7 cellular contexts compared by ENCODE assay signal in the genomic region with DNA sequence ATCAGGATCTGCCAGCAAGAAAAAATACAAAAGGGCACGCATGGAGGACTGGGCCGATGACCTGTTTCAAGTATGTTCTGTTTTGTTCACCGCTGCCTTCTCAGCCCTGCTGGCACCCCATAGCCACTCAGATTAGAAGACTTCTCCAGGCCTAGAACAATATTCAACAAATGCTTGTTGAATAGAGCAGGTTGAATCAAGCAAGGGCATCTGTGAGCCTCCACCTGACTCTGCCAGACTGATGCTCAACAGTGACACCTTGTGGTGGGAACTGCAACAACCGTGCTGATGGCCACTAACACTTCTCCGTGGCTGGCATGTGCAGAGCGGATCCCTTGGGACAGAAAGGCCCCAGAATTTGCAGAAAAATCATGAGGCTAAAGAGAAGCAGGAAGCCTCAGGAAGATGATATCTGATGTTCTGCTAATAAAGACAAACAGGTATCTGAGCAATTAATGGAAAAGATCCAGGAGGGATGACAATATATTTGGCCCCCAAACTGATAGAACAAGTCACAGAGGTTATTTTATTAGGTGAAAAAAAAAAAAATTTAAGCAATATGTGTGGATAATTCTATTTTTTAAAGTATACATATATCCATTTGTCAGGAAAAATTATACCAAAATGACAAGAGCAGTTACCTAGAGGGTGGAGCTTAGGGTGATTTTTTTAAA.
DNase-seq lines count a peak whose midpoint lies in the region; ATAC-seq, FAIRE-seq and TF ChIP-seq lines count a peak whose summit lies in the region.

No MANE protein-coding gene starts in this region.

- no peak overlapping the region for H3K4me2 ChIP-seq in GM12878 (ENCODE audit: control insufficient read depth, insufficient read depth)

- RAD21 ChIA-PET in GM12878 (lab: Charles Lee; ENCODE audit: unreplicated experiment), result no interaction called here

- DNase-seq in ELR (ENCODE audit: low read depth) (peak; percentile 68), Panc1 (ENCODE audit: low read depth, low spot score) (no peak), GM12878 (ENCODE audit: low read depth, low spot score) (no peak), lung microvascular endothelial cell (ENCODE audit: low read depth in 2 of 2) (peak; percentile 70 to 73)

- TF ChIP-seq RAD21 in Ishikawa (IDR thresholded peaks at IDR 0.05; ENCODE audit: low read depth) (peak; percentile 11; the same call in 1 of the 2 replicates), GM12878 (IDR thresholded peaks at IDR 0.05; ENCODE audit: insufficient read depth, low read depth, low read length) (no peak)

- ATAC-seq in Panc1 (peak; percentile 74; the same call in 1 of the 2 replicates), GM12878 (peak; percentile 80), HG02798 (IDR thresholded peaks at IDR 0.05; ENCODE audit: poor library complexity, unreplicated experiment) (no peak)

- H3K27me3 ChIP-seq in Panc1 (ENCODE audit: control insufficient read depth, insufficient read depth, low read length) (no peaks in the 10 kb centered on the region), GM12878 (replicated peaks in 1 of 2; ENCODE audit: control insufficient read depth in 2 of 2, insufficient read depth in 2 of 2, low read length in 1 of 2) (no peaks in the 10 kb centered on the region)

- intact Hi-C loops in Panc1 (cut with micrococcal nuclease; ENCODE audit: unreplicated experiment) (loop anchor here (5.0 kb wide), 2 partner anchors 487 to 642 kb away; no protein-coding TSS in a partner anchor), GM12878 (cut with micrococcal nuclease; ENCODE audit: unreplicated experiment) (loop anchor here (5.0 kb wide), 1 partner anchor 487 kb away; no protein-coding TSS in a partner anchor)

- H3K79me2 ChIP-seq in GM12878 (ENCODE audit: control insufficient read depth, insufficient read depth, low read length), result no peaks in the 10 kb centered on the region

- POLR2A ChIA-PET in Panc1 (lab: Charles Lee), result no interaction called here
- POLR2A ChIA-PET in GM12878 (lab: Charles Lee), result no interaction called here

- SMC1A ChIA-PET in GM12878 (lab: Charles Lee; ENCODE audit: uncharacterized antibody, unreplicated experiment), result interaction anchor here (0.6 to 1.0 kb wide), 2 partner anchors 138 to 486 kb away, joined by 4 to 5 read pairs; no protein-coding TSS in a partner anchor

- H3K4me1 ChIP-seq in Panc1 (ENCODE audit: control insufficient read depth, insufficient read depth, low read length) (no peaks in the 10 kb centered on the region), GM12878 (ENCODE audit: control insufficient read depth, insufficient read depth, low read length) (no peaks in the 10 kb centered on the region), urinary bladder (ENCODE audit: insufficient read depth) (no peaks in the 10 kb centered on the region)

- H2AFZ ChIP-seq in GM12878 (ENCODE audit: control insufficient read depth, low read depth, low read length), result no peak overlapping the region

- H3K9ac ChIP-seq in GM12878 (ENCODE audit: control insufficient read depth, insufficient read depth, low read length), result no peak overlapping the region

- no peak for TF ChIP-seq POLR2A in GM12878 (IDR thresholded peaks at IDR 0.05; ENCODE audit: low read depth, low read length)

- no peaks in the 10 kb centered on the region for H3K9me3 ChIP-seq in Panc1 (ENCODE audit: control insufficient read depth, insufficient read depth, low read depth, low read length)
- H3K9me3 ChIP-seq in GM12878 (replicated peaks; ENCODE audit: control insufficient read depth, insufficient read depth, low read length), result no peaks in the 10 kb centered on the region; the same call in 2 of the 3 replicates

- H3K27ac ChIP-seq in Panc1 (ENCODE audit: low read length) (no peak overlapping the region), GM12878 (ENCODE audit: control insufficient read depth, insufficient read depth) (no peak overlapping the region), urinary bladder (ENCODE audit: low read depth) (peak overlapping the region; percentile 68)

- H3K36me3 ChIP-seq in Panc1 (ENCODE audit: control insufficient read depth, insufficient read depth, low read length) (no peaks in the 10 kb centered on the region), GM12878 (ENCODE audit: control insufficient read depth in 2 of 2, insufficient read depth in 2 of 2, low read length in 1 of 2) (no peaks in the 10 kb centered on the region), urinary bladder (ENCODE audit: insufficient read depth) (no peaks in the 10 kb centered on the region)

- CTCF ChIA-PET in Panc1 (lab: Charles Lee) (no interaction called here), GM12878 (lab: Yijun Ruan, JAX) (interaction anchor here (0.6 to 4.9 kb wide), 10 partner anchors 9 to 1033 kb away, joined by 3 to 50 read pairs (median 4); no protein-coding TSS in a partner anchor)

- peak; percentile 59 for FAIRE-seq in GM12878 (lab: Jason Lieb, UNC)

- H3K4me3 ChIP-seq in Panc1 (ENCODE audit: low read depth in 2 of 2, low read length in 2 of 2) (no peak overlapping the region), GM12878 (no peak overlapping the region), urinary bladder (ENCODE audit: low read depth, low read length) (no peak overlapping the region)

- no peaks in the 10 kb centered on the region for H4K20me1 ChIP-seq in GM12878 (ENCODE audit: control insufficient read depth, insufficient read depth)

- TF ChIP-seq CTCF in Panc1 (IDR thresholded peaks at IDR 0.05) (peak; percentile 87), GM12878 (IDR thresholded peaks at IDR 0.05 in 2 of 3, conservative IDR thresholded peaks at IDR 0.05 in 1 of 3; ENCODE audit: control insufficient read depth in 2 of 3, extremely low read depth in 1 of 3, insufficient read depth in 1 of 3, low read depth in 3 of 3, low read length in 3 of 3) (peak; percentile 57 to 74 (median 70))

- 40% methylated on average over 6 of the region's 6 CpGs for WGBS in GM12878 (ENCODE audit: insufficient coverage, insufficient replicate concordance, low lambda C conversion rate, missing lambda C conversion rate)
- 44% methylated on average over 6 of the region's 6 CpGs for WGBS in urinary bladder

- BruUV-seq in Panc1 (replicated peaks; lab: Mats Ljungman, UMichigan) (no TSS peak), GM12878 (replicated peaks; lab: Mats Ljungman, UMichigan) (no TSS peak)

- TF ChIP-seq EP300 in Ishikawa (IDR thresholded peaks at IDR 0.05; ENCODE audit: borderline replicate concordance) (no peak), GM12878 (IDR thresholded peaks at IDR 0.05; ENCODE audit: borderline replicate concordance in 1 of 2, control insufficient read depth in 1 of 2, low read depth in 2 of 2, low read length in 2 of 2) (no peak)

- in situ Hi-C loops in Panc1 (cut with HindIII; ENCODE audit: low pct_unique_long_range_greater_than_20kb, low sequenced_read_pairs), result no loop called here
- in situ Hi-C loops in GM12878 (cut with MboI), result no loop called here

TF ChIP-seq in Ishikawa, 13 proteins besides CTCF, POLR2A, EP300 and RAD21 (continues in another document):
- no peak for TF ChIP-seq EGR1 (IDR thresholded peaks at IDR 0.05)
- TF ChIP-seq ZBTB7A (IDR thresholded peaks at IDR 0.05; ENCODE audit: low read depth), result no peak
- no peak for TF ChIP-seq CEBPB (IDR thresholded peaks at IDR 0.05)
- TF ChIP-seq CREB1 (IDR thresholded peaks at IDR 0.05; ENCODE audit: low read depth), result no peak
- TF ChIP-seq TAF1 (IDR thresholded peaks at IDR 0.05; ENCODE audit: low read depth), result no peak
- no peak for TF ChIP-seq TCF12 (IDR thresholded peaks at IDR 0.05; ENCODE audit: low read depth)
- TF ChIP-seq YY1 (IDR thresholded peaks at IDR 0.05; ENCODE audit: low read depth), result no peak
- TF ChIP-seq TEAD4 (IDR thresholded peaks at IDR 0.05), result no peak
- TF ChIP-seq, protein P1, sequence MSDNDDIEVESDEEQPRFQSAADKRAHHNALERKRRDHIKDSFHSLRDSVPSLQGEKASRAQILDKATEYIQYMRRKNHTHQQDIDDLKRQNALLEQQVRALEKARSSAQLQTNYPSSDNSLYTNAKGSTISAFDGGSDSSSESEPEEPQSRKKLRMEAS (IDR thresholded peaks at IDR 0.05), result no peak
- TF ChIP-seq, protein P2, sequence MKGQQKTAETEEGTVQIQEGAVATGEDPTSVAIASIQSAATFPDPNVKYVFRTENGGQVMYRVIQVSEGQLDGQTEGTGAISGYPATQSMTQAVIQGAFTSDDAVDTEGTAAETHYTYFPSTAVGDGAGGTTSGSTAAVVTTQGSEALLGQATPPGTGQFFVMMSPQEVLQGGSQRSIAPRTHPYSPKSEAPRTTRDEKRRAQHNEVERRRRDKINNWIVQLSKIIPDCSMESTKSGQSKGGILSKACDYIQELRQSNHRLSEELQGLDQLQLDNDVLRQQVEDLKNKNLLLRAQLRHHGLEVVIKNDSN (IDR thresholded peaks at IDR 0.05), result no peak
- no peak for TF ChIP-seq FOXM1 (IDR thresholded peaks at IDR 0.05; ENCODE audit: borderline replicate concordance, low read depth)
- no peak for TF ChIP-seq NFIC (IDR thresholded peaks at IDR 0.05)

TF ChIP-seq in GM12878, 131 proteins besides CTCF, POLR2A, EP300 and RAD21:
- TF ChIP-seq SMC3 (IDR thresholded peaks at IDR 0.05; ENCODE audit: borderline replicate concordance, low read length), result peak; percentile 11; the same call in 1 of the 2 replicates
- TF ChIP-seq BHLHE40 (IDR thresholded peaks at IDR 0.05; ENCODE audit: borderline replicate concordance in 1 of 2, low read depth in 2 of 2, low read length in 1 of 2), result peak in 1 of 2 experiments; percentile 30; a peak in 1 of 4 replicates
- no peak for TF ChIP-seq SIN3A (IDR thresholded peaks at IDR 0.05; ENCODE audit: low read depth, low read length)
- peak; percentile 15 for TF ChIP-seq MEF2B (IDR thresholded peaks at IDR 0.05; ENCODE audit: partially characterized antibody, poor library complexity, severe bottlenecking)

Comparison
In these comparisons a context has a peak if more than half of its experiments do, and no peak if none do; other contexts are left out.
1. DNase-seq: peak in ELR (single experiment) and lung microvascular endothelial cell (2 of 2); none in Panc1 (single experiment) and GM12878 (single experiment).